17 cellular contexts compared by ENCODE assay signal in the genomic region with DNA sequence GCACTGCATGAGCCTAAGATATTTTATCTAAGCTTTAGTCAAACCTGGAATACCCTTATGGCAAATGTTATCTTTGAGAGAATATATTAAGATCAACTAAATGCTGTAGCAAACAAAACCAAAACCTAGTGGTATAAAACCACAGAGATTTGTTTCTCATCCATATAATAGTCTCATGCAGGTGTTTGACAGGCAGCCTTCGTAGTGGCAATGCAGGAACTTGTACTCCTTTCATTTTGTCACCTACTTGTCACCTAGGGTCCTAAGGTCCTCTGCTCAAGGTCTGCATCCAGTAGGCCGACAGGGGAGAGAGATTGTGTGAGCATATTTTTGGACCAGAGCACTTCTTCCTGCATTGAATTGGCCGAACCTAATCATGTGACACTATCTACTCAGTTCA.
"Had no signal": no experiment of that assay in that cellular context is flagged by ENCODE, and none has a peak within 500 bp of the region (broad histone marks: within the 10 kb centered on the region; RNA-seq: fewer than 3 reads in every experiment).

No MANE protein-coding gene starts in this region.

- H2AFZ ChIP-seq: parathyroid adenoma had no signal

- DNase-seq: activated CD4-positive, alpha-beta T cell treated with anti-CD3 and anti-CD28 coated beads, Interleukin-2, amount 50 U/mL, for 1 hour; activated CD4-positive, CD25-positive, alpha-beta regulatory T cell treated with anti-CD3 and anti-CD28 coated beads, Interleukin-2, amount 50 U/mL, for 72 hours; activated CD8-positive, alpha-beta memory T cell treated with anti-CD3 and anti-CD28 coated beads, Interleukin-2, amount 50 U/mL, for 4 hours; activated effector memory CD4-positive, alpha-beta T cell treated with anti-CD3 and anti-CD28 coated beads, Interleukin-2, amount 50 U/mL, for 16 hours; activated T-cell treated with anti-CD3 and anti-CD28 coated beads, Interleukin-2, amount 50 U/mL, for 4 hours; cerebellar nuclear complex; cortex of kidney; erythroblast; lower lobe of right lung; spleen; stimulated activated CD4-positive, alpha-beta T cell treated with anti-CD3 and anti-CD28 coated beads, Interleukin-4, amount 100 ng/mL, for 4 hours; testis had no signal

- H3K9ac ChIP-seq: parathyroid adenoma had no signal

- H3K27ac ChIP-seq: breast epithelium, lower lobe of right lung, parathyroid adenoma, testis, VCaP had no signal

- H3K36me3 ChIP-seq: breast epithelium, lower lobe of right lung, spleen had no signal

- H3K4me3 ChIP-seq: breast epithelium, lower lobe of right lung, spleen, testis had no signal

- H3K79me2 ChIP-seq: parathyroid adenoma had no signal

- H3K9me3 ChIP-seq: breast epithelium, lower lobe of right lung, spleen, testis had no signal

- ATAC-seq: activated T-cell treated with anti-CD3 and anti-CD28 coated beads, Interleukin-2, amount 50 U/mL, for 4 hours; lower lobe of right lung; natural killer cell treated with Interleukin-12 subunit alpha and Interleukin-12 subunit beta and Interleukin-15 and Interleukin-18, amount 100 ng/mL, for 72 hours; stimulated activated memory B cell treated with anti-CD40 and anti-IgM and Interleukin-4, amounts not matched to agents 10 μg/mL and 1 μg/mL and 100 μg/mL, for 72 hours had no signal

- H3K27me3 ChIP-seq: breast epithelium, spleen, testis had no signal
